Comparison of ENCODE assay signal across 9 cellular contexts in the genomic region with DNA sequence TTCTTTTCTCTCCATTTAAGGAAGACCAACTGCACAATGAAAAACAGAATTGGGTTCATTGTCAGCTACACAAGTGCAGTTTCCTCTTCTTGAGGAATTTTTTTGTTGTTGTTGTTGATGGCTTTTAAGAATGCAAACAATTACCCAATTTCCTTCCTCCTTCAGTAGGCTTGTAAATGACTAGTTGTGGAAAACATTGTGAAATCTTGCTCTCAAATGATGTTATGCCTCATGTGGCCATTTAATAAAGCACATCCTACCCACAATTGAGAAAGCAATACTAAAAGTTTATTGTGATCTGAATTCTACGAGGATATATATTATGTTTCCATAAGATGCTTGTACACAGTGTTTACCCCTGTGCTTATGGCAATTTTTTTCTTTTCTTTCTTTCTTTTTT.
A peak's percentile ranks its signal among the peaks of the same experiment; 100 is the strongest.
DNase-seq lines count a peak whose midpoint lies in the region; ATAC-seq and TF ChIP-seq lines count a peak whose summit lies in the region.
"Had no signal": no experiment of that assay in that cellular context is flagged by ENCODE, and none has a peak within 500 bp of the region (broad histone marks: within the 10 kb centered on the region; RNA-seq: fewer than 3 reads in every experiment).

No MANE protein-coding gene starts in this region.

- H3K36me3 Mint-ChIP-seq in GM23338 (ENCODE audit: low read depth) = no peaks in the 10 kb centered on the region

- H3K4me1 ChIP-seq in A673 (ENCODE audit: insufficient read depth, low read length, poor library complexity, severe bottlenecking) = no peaks in the 10 kb centered on the region
- no peaks in the 10 kb centered on the region for H3K4me1 ChIP-seq in GM23338 (ENCODE audit: insufficient read depth)
- H3K4me1 ChIP-seq in PC-3 (ENCODE audit: insufficient read depth, low read length) = no peaks in the 10 kb centered on the region
- H3K4me1 ChIP-seq in uterus = no peaks in the 10 kb centered on the region

- H3K4me2 ChIP-seq in GM23338 = no peak overlapping the region
- H3K4me2 ChIP-seq in PC-3 (ENCODE audit: low read length) = no peak overlapping the region

- no peaks in the 10 kb centered on the region for H3K9me2 ChIP-seq in GM23338 (ENCODE audit: insufficient read depth)
- no peaks in the 10 kb centered on the region for H3K9me2 ChIP-seq in PC-3 (replicated peaks; ENCODE audit: low read length)

- intact Hi-C loops in A673 (cut with micrococcal nuclease; ENCODE audit: unreplicated experiment) = no loop called here
- intact Hi-C loops in PC-3 (cut with micrococcal nuclease) = no loop called here
- intact Hi-C loops in left cardiac atrium (cut with DNase I) = no loop called here
- intact Hi-C loops in uterus (cut with DNase I; ENCODE audit: low total_unique reads) = no loop called here

- no peak for TF ChIP-seq POLR2A in uterus (IDR thresholded peaks at IDR 0.05)

- DNase-seq in A673 (ENCODE audit: low spot score) = peak; percentile 24
- peak; percentile 47 for DNase-seq in GM23338 (ENCODE audit: low spot score)
- peak; percentile 57 for DNase-seq in PC-3
- DNase-seq in left cardiac atrium = no peak
- DNase-seq in DMS153 treated with DMSO at 0.1 percent for 48 hours (lab: John Stamatoyannopoulos, UW; ENCODE audit: unreplicated experiment) = no peak
- DNase-seq in uterus = no peak
- DNase-seq: kidney glomerular epithelial cell had no signal

- no peak overlapping the region for H3K9ac ChIP-seq in PC-3 (ENCODE audit: low read length)

- H3K27me3 Mint-ChIP-seq in GM23338 (ENCODE audit: insufficient read depth, low read depth, poor library complexity) = no peaks in the 10 kb centered on the region

- POLR2A ChIA-PET in A673 (lab: Charles Lee; ENCODE audit: low non-redundant PET) (no interaction called here), PC-3 (lab: Charles Lee; ENCODE audit: unreplicated experiment) (no interaction called here)

- H3K27me3 ChIP-seq in A673 (replicated peaks; ENCODE audit: insufficient read depth, low read depth, low read length, poor library complexity) = no peaks in the 10 kb centered on the region
- no peaks in the 10 kb centered on the region for H3K27me3 ChIP-seq in GM23338 (ENCODE audit: insufficient read depth)
- H3K27me3 ChIP-seq in PC-3 (ENCODE audit: low read length) = no peaks in the 10 kb centered on the region
- H3K27me3 ChIP-seq in uterus = no peaks in the 10 kb centered on the region

- no peak overlapping the region for H3K27ac Mint-ChIP-seq in GM23338

- CTCF ChIA-PET in A673 (lab: Charles Lee) (no interaction called here), PC-3 (lab: Charles Lee) (no interaction called here)

- ATAC-seq in GM23338 (no peak), PC-3 (peak; percentile 70), left cardiac atrium (peak; percentile 27 to 39), HG02571 (IDR thresholded peaks at IDR 0.05; ENCODE audit: unreplicated experiment) (no peak), GM18858 (IDR thresholded peaks at IDR 0.05; ENCODE audit: unreplicated experiment) (no peak)

- H3K9me3 ChIP-seq in A673 (ENCODE audit: low read depth, low read length, poor library complexity, severe bottlenecking) (no peaks in the 10 kb centered on the region), PC-3 (ENCODE audit: low read length) (no peaks in the 10 kb centered on the region), uterus (no peaks in the 10 kb centered on the region)

- H2AFZ ChIP-seq in GM23338 (no peak overlapping the region), PC-3 (ENCODE audit: low read length) (no peak overlapping the region)

- H3K9me3 Mint-ChIP-seq in GM23338 = no peaks in the 10 kb centered on the region; the same call in 2 of the 3 replicates

- no peaks in the 10 kb centered on the region for H3F3A ChIP-seq in GM23338 (replicated peaks; ENCODE audit: low read depth)
- H3F3A ChIP-seq in PC-3 (ENCODE audit: low read length, unreplicated experiment) = peaks cover 3% of the 10 kb centered on the region

- H4K20me1 ChIP-seq in GM23338 (replicated peaks; ENCODE audit: insufficient read depth) (no peaks in the 10 kb centered on the region), PC-3 (ENCODE audit: low read length) (no peaks in the 10 kb centered on the region)

- H3K36me3 ChIP-seq in A673 (ENCODE audit: insufficient read depth, low read length, poor library complexity, severe bottlenecking) (no peaks in the 10 kb centered on the region), GM23338 (ENCODE audit: insufficient read depth) (no peaks in the 10 kb centered on the region), PC-3 (ENCODE audit: low read depth, low read length) (no peaks in the 10 kb centered on the region), uterus (no peaks in the 10 kb centered on the region)

- H3K4me1 Mint-ChIP-seq in GM23338 = peaks cover 7% of the 10 kb centered on the region; the same call in 2 of the 3 replicates

- no peaks in the 10 kb centered on the region for H3K79me2 ChIP-seq in GM23338 (replicated peaks; ENCODE audit: insufficient read depth)
- H3K79me2 ChIP-seq in PC-3 (ENCODE audit: low read length) = no peaks in the 10 kb centered on the region

- H3K4me3 ChIP-seq in A673 (ENCODE audit: low read depth, low read length, poor library complexity, severe bottlenecking) (no peak overlapping the region), GM23338 (no peak overlapping the region), PC-3 (ENCODE audit: low read length) (no peak overlapping the region), uterus (no peak overlapping the region)

- H3K27ac ChIP-seq in A673 (ENCODE audit: low read depth, low read length, poor library complexity, severe bottlenecking) (no peak overlapping the region), GM23338 (ENCODE audit: low read depth) (no peak overlapping the region), PC-3 (ENCODE audit: low read length) (no peak overlapping the region), uterus (no peak overlapping the region)

- H3K4me3 Mint-ChIP-seq in GM23338 = no peak overlapping the region

- TF ChIP-seq CTCF in A673 (conservative IDR thresholded peaks at IDR 0.05; ENCODE audit: low read depth, low read length) (peak; percentile 27; the same call in 1 of the 2 replicates), GM23338 (conservative IDR thresholded peaks at IDR 0.05; ENCODE audit: low read depth in 2 of 2) (peak in 1 of 2 experiments; percentile 41; a peak in 2 of 4 replicates), PC-3 (conservative IDR thresholded peaks at IDR 0.05; ENCODE audit: low read depth, low read length) (peak; percentile 56; the same call in 1 of the 2 replicates), uterus (IDR thresholded peaks at IDR 0.05) (peak in 1 of 4 experiments; percentile 11)

- BruUV-seq in A673 (replicated peaks; lab: Mats Ljungman, UMichigan) (no TSS peak), PC-3 (replicated peaks; lab: Mats Ljungman, UMichigan) (no TSS peak)

TF ChIP-seq in GM23338, 12 proteins besides CTCF, POLR2A, EP300 and RAD21:
- TF ChIP-seq EZH2phosphoT487 (IDR thresholded peaks at IDR 0.05; ENCODE audit: unreplicated experiment) (no peak), ZNF114 (CRISPR knock-in tag; IDR thresholded peaks at IDR 0.05) (no peak), ZNF331 (CRISPR knock-in tag; IDR thresholded peaks at IDR 0.05; ENCODE audit: low read depth) (no peak)
TF ChIP-seq in GM23338: peak in this region for 0.

Comparison
In these comparisons a context has a peak if more than half of its experiments do, and no peak if none do; other contexts are left out.
1. DNase-seq: peak in A673 (single experiment), GM23338 (single experiment) and PC-3 (single experiment); none in left cardiac atrium (single experiment), DMS153 treated with DMSO at 0.1 percent for 48 hours (single experiment) and uterus (0 of 2).
2. ATAC-seq: peak in PC-3 (single experiment) and left cardiac atrium (2 of 2); none in GM23338 (single experiment), HG02571 (single experiment) and GM18858 (single experiment).